ENCODE assay signal across 36 cellular contexts in the genomic region with DNA sequence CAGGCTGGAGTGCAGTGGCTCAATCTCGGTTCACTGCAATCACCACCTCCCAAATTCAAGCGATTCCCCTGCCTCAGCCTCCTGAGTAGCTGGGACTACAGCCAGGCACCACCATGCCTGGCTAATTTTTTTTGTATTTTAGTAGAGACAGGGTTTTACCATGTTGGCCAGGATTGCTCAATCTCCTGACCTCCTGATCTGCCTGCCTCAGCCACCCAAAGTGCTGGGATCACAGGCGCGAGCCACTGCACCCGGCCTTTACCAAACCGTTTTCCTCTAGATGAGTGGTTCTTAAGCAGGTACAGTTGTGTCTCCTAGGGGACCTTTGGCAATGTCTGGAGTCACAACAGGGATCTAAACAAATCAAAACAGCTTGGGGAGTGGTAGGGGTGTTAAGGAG. TPM values are rescaled to one million over a fixed set of nuclear protein-coding genes. Genes with fewer than 3 reads are reported as not detected.
"Had no signal": no experiment of that assay in that cellular context is flagged by ENCODE, and none has a peak within 500 bp of the region (broad histone marks: within the 10 kb centered on the region; RNA-seq: fewer than 3 reads in every experiment).

No MANE protein-coding gene starts in this region.

- H3K4me3 ChIP-seq: adrenal gland, body of pancreas, breast epithelium, MG63 had no signal

- H3K36me3 Mint-ChIP-seq: activated CD4-positive, alpha-beta memory T cell treated with anti-CD3 and anti-CD28 coated beads for 36 hours; activated naive CD4-positive, alpha-beta T cell treated with anti-CD3 and anti-CD28 coated beads, Interleukin-2, amount 50 U/mL, for 72 hours had no signal

- H3K27ac Mint-ChIP-seq: activated CD4-positive, alpha-beta memory T cell treated with anti-CD3 and anti-CD28 coated beads for 36 hours; activated naive CD4-positive, alpha-beta T cell treated with anti-CD3 and anti-CD28 coated beads for 36 hours; activated naive CD4-positive, alpha-beta T cell treated with anti-CD3 and anti-CD28 coated beads, Interleukin-2, amount 50 U/mL, for 72 hours; activated T-helper 1 cell treated with anti-CD3 and anti-CD28 coated beads, Interleukin-12 subunit alpha, Interleukin-12 subunit beta, Interleukin-2, Interleukin-4 antibody, amounts not matched to agents 30 ng/mL and 10 ng/mL and 1 ng/mL, durations not matched to agents 14 hours and 24 hours and 36 hours had no signal

- ATAC-seq: activated naive CD4-positive, alpha-beta T cell treated with anti-CD3 and anti-CD28 coated beads, Interleukin-2, amount 50 U/mL, for 72 hours; activated T-cell treated with anti-CD3 and anti-CD28 coated beads, Interleukin-2, amount 50 U/mL, for 4 hours; body of pancreas had no signal

- H3K36me3 ChIP-seq: adrenal gland, breast epithelium, MG63 had no signal

- H3K27ac ChIP-seq: adrenal gland, body of pancreas, breast epithelium had no signal

- DNase-seq: activated CD4-positive, alpha-beta memory T cell treated with anti-CD3 and anti-CD28 coated beads for 36 hours; activated CD4-positive, alpha-beta T cell treated with anti-CD3 and anti-CD28 coated beads for 4 hours; activated CD4-positive, alpha-beta T cell treated with anti-CD3 and anti-CD28 coated beads, Interleukin-2, amount 50 U/mL, for 1 hour; activated CD4-positive, CD25-positive, alpha-beta regulatory T cell treated with anti-CD3 and anti-CD28 coated beads, Interleukin-2, amount 50 U/mL, for 72 hours; activated CD8-positive, alpha-beta memory T cell treated with anti-CD3 and anti-CD28 coated beads, Interleukin-2, amount 50 U/mL, for 4 hours; activated gamma-delta T cell treated with Interleukin-2 at 50 U/mL for 16 hours; activated naive CD4-positive, alpha-beta T cell treated with anti-CD3 and anti-CD28 coated beads for 36 hours; activated T-cell treated with anti-CD3 and anti-CD28 coated beads for 4 hours; activated T-cell treated with anti-CD3 and anti-CD28 coated beads, Interleukin-2, amount 50 U/mL, for 4 hours; adrenal gland; body of pancreas; Kasumi-1; KG1; MG63; NCI-H1048; NCI-H1105 treated with DMSO at 0.1 percent for 48 hours; NCI-H1436; NCI-H187; NCI-H2029 treated with DMSO at 0.1 percent for 48 hours; NCI-H2107; NCI-H2171; NCI-H510A; NCI-H526; NCI-H748 treated with DMSO at 0.1 percent for 48 hours; NK-92 treated with Interleukin-12 subunit alpha and Interleukin-12 subunit beta, amount 100 ng/mL, for 24 hours; Right ventricle myocardium superior; SW 1271; T-helper 1 cell; T-helper 2 cell; T-helper 9 cell had no signal

- H3K4me3 Mint-ChIP-seq: activated CD4-positive, alpha-beta memory T cell treated with anti-CD3 and anti-CD28 coated beads for 36 hours; activated naive CD4-positive, alpha-beta T cell treated with anti-CD3 and anti-CD28 coated beads for 36 hours; activated T-cell treated with anti-CD3 and anti-CD28 coated beads, Interleukin-2, amount 50 U/mL, for 4 hours; activated T-helper 1 cell treated with anti-CD3 and anti-CD28 coated beads, Interleukin-12 subunit alpha, Interleukin-12 subunit beta, Interleukin-2, Interleukin-4 antibody, amounts not matched to agents 30 ng/mL and 10 ng/mL and 1 ng/mL, durations not matched to agents 14 hours and 24 hours and 36 hours had no signal

- H3K9me3 ChIP-seq: adrenal gland, body of pancreas, breast epithelium, MG63 had no signal

- H3K9me3 Mint-ChIP-seq: activated CD4-positive, alpha-beta memory T cell treated with anti-CD3 and anti-CD28 coated beads for 36 hours; activated naive CD4-positive, alpha-beta T cell treated with anti-CD3 and anti-CD28 coated beads for 36 hours; activated naive CD4-positive, alpha-beta T cell treated with anti-CD3 and anti-CD28 coated beads, Interleukin-2, amount 50 U/mL, for 72 hours; activated T-cell treated with anti-CD3 and anti-CD28 coated beads, Interleukin-2, amount 50 U/mL, for 4 hours; activated T-helper 1 cell treated with anti-CD3 and anti-CD28 coated beads, Interleukin-12 subunit alpha, Interleukin-12 subunit beta, Interleukin-2, Interleukin-4 antibody, amounts not matched to agents 30 ng/mL and 10 ng/mL and 1 ng/mL, durations not matched to agents 14 hours and 24 hours and 36 hours had no signal

- H3K27me3 ChIP-seq: adrenal gland, body of pancreas, MG63 had no signal

- H3K4me1 ChIP-seq: adrenal gland, body of pancreas, breast epithelium had no signal

RNA-seq across cellular contexts. Expression of a gene that starts 11.6 kb away (rescaled TPM):
- total RNA-seq: activated CD4-positive, alpha-beta memory T cell treated with anti-CD3 and anti-CD28 coated beads for 36 hours; activated naive CD4-positive, alpha-beta T cell treated with anti-CD3 and anti-CD28 coated beads for 36 hours; activated naive CD4-positive, alpha-beta T cell treated with anti-CD3 and anti-CD28 coated beads, Interleukin-2, amount 50 U/mL, for 72 hours; activated T-cell treated with anti-CD3 and anti-CD28 coated beads, Interleukin-2, amount 50 U/mL, for 4 hours; activated T-helper 1 cell treated with anti-CD3 and anti-CD28 coated beads, Interleukin-12 subunit alpha, Interleukin-12 subunit beta, Interleukin-2, Interleukin-4 antibody, amounts not matched to agents 30 ng/mL and 10 ng/mL and 1 ng/mL, durations not matched to agents 14 hours and 24 hours and 36 hours; adrenal gland; astrocyte; body of pancreas; breast epithelium; cardiac septum; OCI-LY7; Right ventricle myocardium superior had no signal
